In the genomic region with DNA sequence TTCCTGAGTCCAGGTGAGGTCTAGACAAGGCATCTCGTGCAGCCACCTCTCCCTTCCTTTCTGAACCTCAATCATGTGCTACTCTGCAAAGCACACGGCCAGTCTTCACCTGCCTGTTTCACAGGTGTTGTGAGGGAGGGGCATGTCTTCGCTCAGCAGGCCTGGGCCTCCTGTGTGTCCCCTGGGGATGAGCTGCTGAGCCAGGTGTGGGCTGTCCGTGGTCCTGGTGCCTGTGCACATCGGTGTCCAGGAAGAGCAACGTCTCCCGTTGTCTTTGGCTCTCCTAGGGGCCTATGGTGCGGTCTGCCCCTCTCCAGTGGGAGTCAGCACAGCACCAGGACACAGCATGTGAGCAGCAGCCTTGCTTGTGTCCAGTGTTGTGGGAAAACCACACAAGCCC, we compare ENCODE assay signal across 27 cellular contexts. TPM values are rescaled to one million over a fixed set of nuclear protein-coding genes. Genes with fewer than 3 reads are reported as not detected.
DNase-seq lines count a peak whose midpoint lies in the region; ATAC-seq and TF ChIP-seq lines count a peak whose summit lies in the region.
"Had no signal": no experiment of that assay in that cellular context is flagged by ENCODE, and none has a peak within 500 bp of the region (broad histone marks: within the 10 kb centered on the region; RNA-seq: fewer than 3 reads in every experiment).

No MANE protein-coding gene starts in this region.

- H3K4me3 Mint-ChIP-seq in Caco-2 (ENCODE audit: unreplicated experiment) = no peak overlapping the region
- H3K4me3 Mint-ChIP-seq: activated naive CD8-positive, alpha-beta T cell treated with anti-CD3 and anti-CD28 coated beads for 36 hours; CD8-positive, alpha-beta memory T cell; nephron; stimulated activated naive B cell treated with anti-CD40 and anti-IgM and Interleukin-4, amounts not matched to agents 10 μg/mL and 1 μg/mL and 100 μg/mL, for 72 hours had no signal

- DNase-seq in NCI-H2171 treated with DMSO at 0.1 percent for 48 hours (lab: John Stamatoyannopoulos, UW) (peak; percentile 74), NCI-H2171 (lab: John Stamatoyannopoulos, UW) (no peak), NCI-H510A (lab: John Stamatoyannopoulos, UW) (peak; percentile 27), foreskin keratinocyte (no peak), aorta (peak in 1 of 2 donors; percentile 63), SW480 (ENCODE audit: low spot score) (no peak), globus pallidus (ENCODE audit: low spot score) (no peak), Caco-2 (no peak)
- DNase-seq: activated CD4-positive, alpha-beta T cell treated with anti-CD3 and anti-CD28 coated beads for 48 hours; activated naive CD8-positive, alpha-beta T cell treated with anti-CD3 and anti-CD28 coated beads for 36 hours; anterior cingulate cortex; HCEC 1CT; hypothalamus; left cardiac atrium; MM.1S; NCI-H1105 treated with DMSO at 0.1 percent for 48 hours; NCI-H774; stimulated activated CD4-positive, alpha-beta T cell treated with anti-CD3 and anti-CD28 coated beads, Interleukin-15, amount 100 ng/mL, for 24 hours; stimulated activated naive B cell treated with anti-CD40 and anti-IgM and Interleukin-4, amounts not matched to agents 10 μg/mL and 1 μg/mL and 100 μg/mL, for 72 hours; substantia nigra; trophoblast cell had no signal

- POLR2A ChIA-PET in Caco-2 (lab: Charles Lee) = no interaction called here

- H3K4me1 ChIP-seq in foreskin keratinocyte (no peaks in the 10 kb centered on the region), aorta (ENCODE audit: control insufficient read depth in 1 of 2, insufficient read depth in 2 of 2, low read length in 2 of 2) (no peaks in the 10 kb centered on the region), Caco-2 (no peaks in the 10 kb centered on the region)
- H3K4me1 ChIP-seq: A549, gastroesophageal sphincter had no signal

- H3K36me3 ChIP-seq in aorta (ENCODE audit: control insufficient read depth in 1 of 2, insufficient read depth in 2 of 2, low read length in 1 of 2) = no peaks in the 10 kb centered on the region
- H3K36me3 ChIP-seq in Caco-2 (ENCODE audit: control insufficient read depth, insufficient read depth, low read length) = no peaks in the 10 kb centered on the region
- H3K36me3 ChIP-seq: gastroesophageal sphincter had no signal

- no peak overlapping the region for H3K4me3 ChIP-seq in aorta (ENCODE audit: low read length in 2 of 2)
- no peak overlapping the region for H3K4me3 ChIP-seq in Caco-2 (ENCODE audit: low read depth, low read length)
- H3K4me3 ChIP-seq: A549, gastroesophageal sphincter had no signal

- no peaks in the 10 kb centered on the region for H3K27me3 Mint-ChIP-seq in Caco-2 (ENCODE audit: insufficient read depth, unreplicated experiment)
- H3K27me3 Mint-ChIP-seq: activated naive CD8-positive, alpha-beta T cell treated with anti-CD3 and anti-CD28 coated beads for 36 hours had no signal

- BruUV-seq in Caco-2 (replicated peaks; lab: Mats Ljungman, UMichigan) = no TSS peak

- H3K27ac ChIP-seq in foreskin keratinocyte (no peak overlapping the region), aorta (ENCODE audit: low read depth in 1 of 2, low read length in 2 of 2) (no peak overlapping the region)
- H3K27ac ChIP-seq: A549, gastroesophageal sphincter, KMS-11, VCaP had no signal

- intact Hi-C loops in aorta (cut with DNase I) (no loop called here), Caco-2 (cut with micrococcal nuclease; ENCODE audit: unreplicated experiment) (no loop called here)

- H3K4me1 Mint-ChIP-seq in Caco-2 (ENCODE audit: low read depth, unreplicated experiment) = no peaks in the 10 kb centered on the region
- H3K4me1 Mint-ChIP-seq: activated naive CD8-positive, alpha-beta T cell treated with anti-CD3 and anti-CD28 coated beads for 36 hours; CD8-positive, alpha-beta memory T cell; nephron; stimulated activated naive B cell treated with anti-CD40 and anti-IgM and Interleukin-4, amounts not matched to agents 10 μg/mL and 1 μg/mL and 100 μg/mL, for 72 hours had no signal

- H3K36me3 Mint-ChIP-seq in Caco-2 (ENCODE audit: insufficient read depth, unreplicated experiment) = no peaks in the 10 kb centered on the region
- H3K36me3 Mint-ChIP-seq: activated naive CD8-positive, alpha-beta T cell treated with anti-CD3 and anti-CD28 coated beads for 36 hours; CD8-positive, alpha-beta memory T cell; stimulated activated naive B cell treated with anti-CD40 and anti-IgM and Interleukin-4, amounts not matched to agents 10 μg/mL and 1 μg/mL and 100 μg/mL, for 72 hours had no signal

- H3K9me3 ChIP-seq in aorta (ENCODE audit: control insufficient read depth, low read length) = no peaks in the 10 kb centered on the region
- peaks cover 4% of the 10 kb centered on the region; the same call in 1 of the 2 replicates for H3K9me3 ChIP-seq in Caco-2
- H3K9me3 ChIP-seq: A549, gastroesophageal sphincter had no signal

- H3K9me3 Mint-ChIP-seq in Caco-2 (ENCODE audit: unreplicated experiment) = peaks cover 15% of the 10 kb centered on the region

- no peak for TF ChIP-seq CTCF in foreskin keratinocyte (conservative IDR thresholded peaks at IDR 0.05)
- TF ChIP-seq CTCF in Caco-2 (IDR thresholded peaks at IDR 0.05; ENCODE audit: insufficient read depth in 1 of 2, low read depth in 1 of 2, low read length in 1 of 2, severe bottlenecking in 1 of 2, unreplicated experiment in 1 of 2) = no peak

- whole genome bisulfite sequencing in aorta, 2 donors = 80 to 85% methylated on average over 8 of the region's 8 CpGs

- CTCF ChIA-PET in Caco-2 (lab: Charles Lee) = no interaction called here

- peak; percentile 13 for ATAC-seq in foreskin keratinocyte
- peak; percentile 13 for ATAC-seq in aorta (ENCODE audit: low FRiP score)
- ATAC-seq: gastroesophageal sphincter; left cardiac atrium; stimulated activated naive B cell treated with anti-CD40 and anti-IgM and Interleukin-4, amounts not matched to agents 10 μg/mL and 1 μg/mL and 100 μg/mL, for 72 hours had no signal

- H3K27ac Mint-ChIP-seq in Caco-2 (ENCODE audit: unreplicated experiment) = no peak overlapping the region
- H3K27ac Mint-ChIP-seq: activated naive CD8-positive, alpha-beta T cell treated with anti-CD3 and anti-CD28 coated beads for 36 hours; CD8-positive, alpha-beta memory T cell; nephron; stimulated activated naive B cell treated with anti-CD40 and anti-IgM and Interleukin-4, amounts not matched to agents 10 μg/mL and 1 μg/mL and 100 μg/mL, for 72 hours had no signal

- no peaks in the 10 kb centered on the region for H3K27me3 ChIP-seq in foreskin keratinocyte
- no peaks in the 10 kb centered on the region for H3K27me3 ChIP-seq in aorta (ENCODE audit: control insufficient read depth in 1 of 2, insufficient read depth in 2 of 2, low read length in 1 of 2)
- H3K27me3 ChIP-seq in Caco-2 (replicated peaks; ENCODE audit: control insufficient read depth, insufficient read depth, low read length) = no peaks in the 10 kb centered on the region
- H3K27me3 ChIP-seq: gastroesophageal sphincter had no signal

RNA-seq across cellular contexts. Expression of a gene that starts 16.7 kb away (rescaled TPM):
- total RNA-seq in foreskin keratinocyte (22.5 and 22.9 TPM in 2 replicates), aorta (1 to 10 TPM; 2.7 to 6.9 TPM), Caco-2 (2022) (1.8 and 2.8 TPM in 2 replicates)
- polyA plus RNA-seq in foreskin keratinocyte (13.8 and 14.1 TPM in 2 replicates), aorta (1 to 10 TPM; 1.1 to 1.7 TPM)

Comparison
In these comparisons a context has a peak if more than half of its experiments do, and no peak if none do; other contexts are left out.
1. DNase-seq: peak in NCI-H2171 treated with DMSO at 0.1 percent for 48 hours (single experiment) and NCI-H510A (single experiment); none in NCI-H2171 (single experiment), foreskin keratinocyte (0 of 2), SW480 (single experiment), globus pallidus (single experiment) and Caco-2 (0 of 2).